In the genomic region with DNA sequence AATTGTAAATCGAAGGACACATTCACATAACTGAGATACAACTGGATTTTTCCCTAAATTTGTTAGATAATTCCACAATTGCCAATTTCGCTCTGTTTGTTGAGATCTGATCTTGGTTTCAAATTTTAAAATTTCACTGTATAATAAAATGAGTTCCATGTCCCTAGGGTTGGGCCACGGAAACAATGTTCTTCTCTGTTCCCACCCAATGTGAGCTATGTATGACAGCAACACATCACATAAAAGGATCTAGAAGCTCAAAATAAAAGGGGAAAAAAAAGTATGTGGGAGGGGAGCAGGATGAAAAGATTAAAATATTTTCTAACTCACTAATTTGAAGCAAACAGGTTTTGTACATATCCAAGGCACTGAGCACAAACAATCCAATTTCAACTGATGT, we compare ENCODE assay signal across 10 cellular contexts.
DNase-seq lines count a peak whose midpoint lies in the region; ATAC-seq and TF ChIP-seq lines count a peak whose summit lies in the region.
"Had no signal": no experiment of that assay in that cellular context is flagged by ENCODE, and none has a peak within 500 bp of the region (broad histone marks: within the 10 kb centered on the region; RNA-seq: fewer than 3 reads in every experiment).

No MANE protein-coding gene starts in this region.

- H3K4me1 Mint-ChIP-seq in stimulated activated naive CD8-positive, alpha-beta T cell treated with anti-CD3 and anti-CD28 coated beads, Interleukin-15, Interleukin-2, amounts not matched to agents 100 ng/mL and 50 ng/mL, for 24 hours (ENCODE audit: low read depth): peaks cover 72% of the 10 kb centered on the region
- H3K4me1 Mint-ChIP-seq in chondrocyte (ENCODE audit: low read depth): peaks cover 22% of the 10 kb centered on the region
- peaks cover 44 to 78% (median 73%) of the 10 kb centered on the region in 7 donors for H3K4me1 Mint-ChIP-seq in naive thymus-derived CD4-positive, alpha-beta T cell

- H3K27ac ChIP-seq in naive thymus-derived CD4-positive, alpha-beta T cell (ENCODE audit: low read depth, low read length): no peak overlapping the region
- H3K27ac ChIP-seq in aorta (ENCODE audit: low read depth in 1 of 2, low read length in 2 of 2): no peak overlapping the region
- no peak overlapping the region for H3K27ac ChIP-seq in effector memory CD4-positive, alpha-beta T cell (ENCODE audit: insufficient read depth, low read length, poor library complexity, severe bottlenecking)
- H3K27ac ChIP-seq: BLaER1 had no signal

- WGBS in aorta, 2 donors: 70 to 79% methylated on average over 3 of the region's 3 CpGs

- no peak overlapping the region for H3K4me3 ChIP-seq in naive thymus-derived CD4-positive, alpha-beta T cell (ENCODE audit: low read length)
- H3K4me3 ChIP-seq in aorta (ENCODE audit: low read length in 2 of 2): no peak overlapping the region
- H3K4me3 ChIP-seq in effector memory CD4-positive, alpha-beta T cell (ENCODE audit: insufficient read depth, low read depth, low read length, poor library complexity, severe bottlenecking): no peak overlapping the region
- H3K4me3 ChIP-seq: BLaER1, lung had no signal

- H3K27me3 Mint-ChIP-seq in stimulated activated naive CD8-positive, alpha-beta T cell treated with anti-CD3 and anti-CD28 coated beads, Interleukin-15, Interleukin-2, amounts not matched to agents 100 ng/mL and 50 ng/mL, for 24 hours: no peaks in the 10 kb centered on the region
- H3K27me3 Mint-ChIP-seq in chondrocyte (ENCODE audit: low read depth): no peaks in the 10 kb centered on the region
- H3K27me3 Mint-ChIP-seq in naive thymus-derived CD4-positive, alpha-beta T cell: no peaks in the 10 kb centered on the region

- H3K4me3 Mint-ChIP-seq in stimulated activated naive CD8-positive, alpha-beta T cell treated with anti-CD3 and anti-CD28 coated beads, Interleukin-15, Interleukin-2, amounts not matched to agents 100 ng/mL and 50 ng/mL, for 24 hours: peak overlapping the region; percentile 31
- no peak overlapping the region for H3K4me3 Mint-ChIP-seq in chondrocyte (ENCODE audit: unreplicated experiment)
- H3K4me3 Mint-ChIP-seq in naive thymus-derived CD4-positive, alpha-beta T cell: peak overlapping the region in 8 of 10 donors; percentile 27 to 61 (median 42)

- POLR2A ChIA-PET in naive thymus-derived CD4-positive, alpha-beta T cell (lab: Charles Lee): interaction anchor here (1.4 kb wide), 1 partner anchor 57 kb away, joined by 4 read pairs; no protein-coding TSS in a partner anchor

- peaks cover 14 to 31% of the 10 kb centered on the region in 2 donors for H3K4me1 ChIP-seq in naive thymus-derived CD4-positive, alpha-beta T cell (ENCODE audit: control insufficient read depth in 2 of 2, insufficient read depth in 2 of 2, low read length in 2 of 2)
- peaks cover 0 to 4% of the 10 kb centered on the region in 2 donors for H3K4me1 ChIP-seq in aorta (ENCODE audit: control insufficient read depth in 1 of 2, insufficient read depth in 2 of 2, low read length in 2 of 2)
- peaks cover 23% of the 10 kb centered on the region for H3K4me1 ChIP-seq in effector memory CD4-positive, alpha-beta T cell (ENCODE audit: control insufficient read depth, insufficient read depth, low read length, poor library complexity, severe bottlenecking)
- H3K4me1 ChIP-seq: BLaER1 had no signal

- no peaks in the 10 kb centered on the region for H3K9me3 Mint-ChIP-seq in stimulated activated naive CD8-positive, alpha-beta T cell treated with anti-CD3 and anti-CD28 coated beads, Interleukin-15, Interleukin-2, amounts not matched to agents 100 ng/mL and 50 ng/mL, for 24 hours
- H3K9me3 Mint-ChIP-seq in chondrocyte (ENCODE audit: low read depth): no peaks in the 10 kb centered on the region
- H3K9me3 Mint-ChIP-seq in naive thymus-derived CD4-positive, alpha-beta T cell: peaks cover 0 to 4% (median 0%) of the 10 kb centered on the region in 11 donors

- ATAC-seq in stimulated activated naive CD8-positive, alpha-beta T cell treated with anti-CD3 and anti-CD28 coated beads, Interleukin-15, Interleukin-2, amounts not matched to agents 100 U/mL and 50 U/mL, for 24 hours: no peak
- ATAC-seq in naive thymus-derived CD4-positive, alpha-beta T cell: no peak
- ATAC-seq in aorta (ENCODE audit: low FRiP score) (peak; percentile 44), HG03196 (IDR thresholded peaks at IDR 0.05; ENCODE audit: unreplicated experiment) (no peak)

- peak overlapping the region; percentile 33 for H3K27ac Mint-ChIP-seq in stimulated activated naive CD8-positive, alpha-beta T cell treated with anti-CD3 and anti-CD28 coated beads, Interleukin-15, Interleukin-2, amounts not matched to agents 100 ng/mL and 50 ng/mL, for 24 hours
- H3K27ac Mint-ChIP-seq in chondrocyte (ENCODE audit: unreplicated experiment): peak overlapping the region; percentile 23
- H3K27ac Mint-ChIP-seq in naive thymus-derived CD4-positive, alpha-beta T cell: peak overlapping the region in 3 of 9 donors; percentile 29 to 82 (median 47)

- no peaks in the 10 kb centered on the region for H3K27me3 ChIP-seq in naive thymus-derived CD4-positive, alpha-beta T cell (ENCODE audit: control insufficient read depth in 2 of 2, insufficient read depth in 2 of 2, low read length in 2 of 2)
- H3K27me3 ChIP-seq in aorta (ENCODE audit: control insufficient read depth in 1 of 2, insufficient read depth in 2 of 2, low read length in 1 of 2): no peaks in the 10 kb centered on the region
- H3K27me3 ChIP-seq in effector memory CD4-positive, alpha-beta T cell (replicated peaks; ENCODE audit: control insufficient read depth, insufficient read depth, low read length, poor library complexity, severe bottlenecking): no peaks in the 10 kb centered on the region
- H3K27me3 ChIP-seq: BLaER1 had no signal

- intact Hi-C loops in naive thymus-derived CD4-positive, alpha-beta T cell (cut with micrococcal nuclease): loop anchor here (1.0 to 5.0 kb wide), 9 partner anchors 17 to 383 kb away; no protein-coding TSS in a partner anchor
- intact Hi-C loops in aorta (cut with DNase I): loop anchor here in 1 of 2 donors (5.0 kb wide), 1 partner anchor 143 kb away; no protein-coding TSS in a partner anchor

- H3K36me3 Mint-ChIP-seq in stimulated activated naive CD8-positive, alpha-beta T cell treated with anti-CD3 and anti-CD28 coated beads, Interleukin-15, Interleukin-2, amounts not matched to agents 100 ng/mL and 50 ng/mL, for 24 hours (ENCODE audit: low read depth): peaks cover 14% of the 10 kb centered on the region
- H3K36me3 Mint-ChIP-seq in chondrocyte (ENCODE audit: low read depth): no peaks in the 10 kb centered on the region
- H3K36me3 Mint-ChIP-seq in naive thymus-derived CD4-positive, alpha-beta T cell: peaks cover 0 to 21% (median 6%) of the 10 kb centered on the region in 5 donors

- no peak for DNase-seq in stimulated activated naive CD8-positive, alpha-beta T cell treated with anti-CD3 and anti-CD28 coated beads, Interleukin-15, Interleukin-2, amounts not matched to agents 100 U/mL and 50 U/mL, for 24 hours
- DNase-seq in chondrocyte (ENCODE audit: low spot score) (no peak), aorta (no peak)
- no peak for DNase-seq in naive thymus-derived CD4-positive, alpha-beta T cell
- DNase-seq in effector memory CD4-positive, alpha-beta T cell: no peak
- no peak for DNase-seq in stimulated activated CD4-positive, alpha-beta T cell treated with anti-CD3 and anti-CD28 coated beads, Interleukin-4, amount 100 ng/mL, for 24 hours

- H3K9me3 ChIP-seq in naive thymus-derived CD4-positive, alpha-beta T cell (ENCODE audit: control insufficient read depth in 2 of 3, low read length in 3 of 3): no peaks in the 10 kb centered on the region
- H3K9me3 ChIP-seq in aorta (ENCODE audit: control insufficient read depth, low read length): no peaks in the 10 kb centered on the region
- no peaks in the 10 kb centered on the region for H3K9me3 ChIP-seq in effector memory CD4-positive, alpha-beta T cell (ENCODE audit: control insufficient read depth, low read length)
- H3K9me3 ChIP-seq: BLaER1 had no signal

- no peak for TF ChIP-seq CTCF in chondrocyte (IDR thresholded peaks at IDR 0.05)

- CTCF ChIA-PET in naive thymus-derived CD4-positive, alpha-beta T cell (lab: Charles Lee): interaction anchor here (0.6 to 2.6 kb wide), 20 partner anchors 13 to 800 kb away, joined by 3 to 25 read pairs (median 4); no protein-coding TSS in a partner anchor

- peaks cover 0 to 4% (median 0%) of the 10 kb centered on the region in 3 experiments for H3K36me3 ChIP-seq in naive thymus-derived CD4-positive, alpha-beta T cell (ENCODE audit: control insufficient read depth in 2 of 3, insufficient read depth in 3 of 3, low read length in 3 of 3)
- peaks cover 0 to 2% of the 10 kb centered on the region in 2 donors for H3K36me3 ChIP-seq in aorta (ENCODE audit: control insufficient read depth in 1 of 2, insufficient read depth in 2 of 2, low read length in 1 of 2)
- H3K36me3 ChIP-seq in effector memory CD4-positive, alpha-beta T cell (ENCODE audit: control insufficient read depth, insufficient read depth, low read length): peaks cover 2% of the 10 kb centered on the region
- H3K36me3 ChIP-seq: BLaER1 had no signal
